In the genomic region with DNA sequence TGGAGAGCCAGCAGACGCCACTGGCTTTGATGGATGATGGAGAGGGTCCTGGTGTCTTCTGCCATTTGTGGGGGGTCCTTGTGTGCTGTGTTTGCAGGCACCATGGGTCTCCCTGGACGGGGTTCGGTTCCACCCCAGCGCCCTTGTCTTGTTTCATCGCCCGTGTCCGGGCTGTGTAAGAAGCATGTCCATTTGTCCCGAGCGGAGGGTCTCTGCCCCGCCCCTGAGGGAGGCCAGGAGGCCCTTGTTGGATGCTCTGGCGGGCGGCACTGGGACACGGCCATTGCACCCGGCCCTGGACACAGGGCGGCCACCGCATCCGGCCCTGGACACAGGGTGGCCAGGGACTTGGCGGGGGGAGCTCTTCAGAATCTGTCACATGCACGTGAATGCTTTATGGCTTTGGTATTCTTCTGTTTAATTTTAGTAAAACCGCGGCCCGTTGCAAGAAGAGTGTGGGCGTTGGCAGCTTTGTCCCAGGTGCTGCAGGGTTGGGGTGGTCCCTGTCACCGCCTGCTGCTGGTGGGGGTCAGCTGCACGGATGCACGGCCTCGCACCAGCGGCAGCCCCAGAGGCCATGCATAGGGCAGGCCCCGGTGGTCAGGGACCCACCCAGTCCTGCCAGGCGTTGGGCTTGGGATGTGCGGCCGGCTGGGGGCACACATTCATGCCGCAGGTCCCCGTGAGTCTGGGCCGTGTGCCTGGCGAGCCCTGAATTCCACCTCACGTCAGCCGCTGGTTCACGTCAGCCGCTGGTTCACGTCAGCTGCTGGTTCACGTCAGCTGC, we compare ENCODE assay signal across 10 cellular contexts. TPM values are rescaled to one million over a fixed set of nuclear protein-coding genes. Genes with fewer than 3 reads are reported as not detected.
DNase-seq lines count a peak whose midpoint lies in the region; ATAC-seq, FAIRE-seq and TF ChIP-seq lines count a peak whose summit lies in the region.
"Had no signal": no experiment of that assay in that cellular context is flagged by ENCODE, and none has a peak within 500 bp of the region (broad histone marks: within the 10 kb centered on the region; RNA-seq: fewer than 3 reads in every experiment).

No MANE protein-coding gene starts in this region.

- H3K27me3 Mint-ChIP-seq in activated T-cell treated with anti-CD3 and anti-CD28 coated beads, Interleukin-2, amount 50 U/mL, for 4 hours (ENCODE audit: low read depth) = no peaks in the 10 kb centered on the region
- H3K27me3 Mint-ChIP-seq in T-cell = no peaks in the 10 kb centered on the region

- H3K9ac ChIP-seq in kidney (ENCODE audit: low read length in 2 of 2) = peak overlapping the region in 1 of 2 donors; percentile 55

- no peak for ATAC-seq in activated T-cell treated with anti-CD3 and anti-CD28 coated beads, Interleukin-2, amount 50 U/mL, for 4 hours
- ATAC-seq in T-cell (replicated peaks in 1 of 4) = no peak

- TF ChIP-seq POLR2A in stomach (IDR thresholded peaks at IDR 0.05) = no peak

- TF ChIP-seq EP300 in stomach (IDR thresholded peaks at IDR 0.05) = no peak

- H3K27ac ChIP-seq in kidney (ENCODE audit: low read depth in 2 of 2, low read length in 2 of 2) (peak overlapping the region; percentile 79 to 91), stomach (peak overlapping the region in 3 of 5 donors; percentile 52 to 70 (median 62)), ascending aorta (no peak overlapping the region)

- H3K4me1 ChIP-seq in kidney (ENCODE audit: control insufficient read depth in 1 of 2, insufficient read depth in 1 of 2, low read depth in 1 of 2, low read length in 2 of 2) (peaks cover 20 to 25% of the 10 kb centered on the region in 2 donors), stomach (peaks cover 18 to 46% (median 28%) of the 10 kb centered on the region in 4 donors), ascending aorta (no peaks in the 10 kb centered on the region)

- H3K36me3 Mint-ChIP-seq in activated T-cell treated with anti-CD3 and anti-CD28 coated beads, Interleukin-2, amount 50 U/mL, for 4 hours (ENCODE audit: insufficient read depth) = peaks cover 7% of the 10 kb centered on the region
- peaks cover 7% of the 10 kb centered on the region for H3K36me3 Mint-ChIP-seq in T-cell

- intact Hi-C loops in kidney (cut with DNase I) (no loop called here), stomach (cut with DNase I; ENCODE audit: low total_unique reads) (no loop called here), ascending aorta (cut with DNase I) (no loop called here)

- H3K4me1 Mint-ChIP-seq in activated T-cell treated with anti-CD3 and anti-CD28 coated beads, Interleukin-2, amount 50 U/mL, for 4 hours (ENCODE audit: low read depth) = peaks cover 72% of the 10 kb centered on the region
- H3K4me1 Mint-ChIP-seq in T-cell = peaks cover 72 to 77% (median 75%) of the 10 kb centered on the region in 3 donors

- 90 to 92% (median 91%) methylated on average over 24 to 42 of the region's 42 CpGs for WGBS in stomach, 5 donors

- no peaks in the 10 kb centered on the region for H3K9me3 Mint-ChIP-seq in activated T-cell treated with anti-CD3 and anti-CD28 coated beads, Interleukin-2, amount 50 U/mL, for 4 hours
- H3K9me3 Mint-ChIP-seq in T-cell = no peaks in the 10 kb centered on the region

- H3K36me3 ChIP-seq in kidney (ENCODE audit: control insufficient read depth in 1 of 2, insufficient read depth in 2 of 2, low read length in 2 of 2) (no peaks in the 10 kb centered on the region), stomach (no peaks in the 10 kb centered on the region), ascending aorta (no peaks in the 10 kb centered on the region)

- H3K9me3 ChIP-seq in kidney (ENCODE audit: control insufficient read depth in 1 of 2, low read length in 2 of 2) = no peaks in the 10 kb centered on the region
- no peaks in the 10 kb centered on the region for H3K9me3 ChIP-seq in stomach
- H3K9me3 ChIP-seq in ascending aorta = no peaks in the 10 kb centered on the region
- H3K9me3 ChIP-seq: body of pancreas had no signal

- peak overlapping the region in 1 of 2 donors; percentile 29 for H3K4me3 ChIP-seq in kidney (ENCODE audit: low read length in 2 of 2)
- no peak overlapping the region for H3K4me3 ChIP-seq in stomach
- no peak overlapping the region for H3K4me3 ChIP-seq in ascending aorta
- H3K4me3 ChIP-seq: body of pancreas had no signal

- no peak for DNase-seq in activated T-cell treated with anti-CD3 and anti-CD28 coated beads, Interleukin-2, amount 50 U/mL, for 4 hours
- no peak for DNase-seq in activated T-cell treated with anti-CD3 and anti-CD28 coated beads, Interleukin-2, amount 50 U/mL, for 48 hours
- DNase-seq in T-cell (no peak), kidney (peak; percentile 80), stomach (no peak), NCI-H526 (lab: John Stamatoyannopoulos, UW) (no peak), ascending aorta (ENCODE audit: low spot score in 2 of 2) (no peak), NCI-H146 (lab: John Stamatoyannopoulos, UW) (no peak)
- DNase-seq: NCI-H1436 had no signal

- POLR2A ChIA-PET in T-cell (lab: Charles Lee) = interaction anchor here in 1 of 2 donors (0.6 to 1.7 kb wide), 2 partner anchors 22 to 24 kb away, joined by 3 to 6 read pairs; no protein-coding TSS in a partner anchor

- TF ChIP-seq CTCF in kidney (IDR thresholded peaks at IDR 0.05; ENCODE audit: borderline replicate concordance, extremely low read depth, insufficient read depth) (no peak), stomach (IDR thresholded peaks at IDR 0.05) (no peak), ascending aorta (IDR thresholded peaks at IDR 0.05) (no peak)

- peak overlapping the region; percentile 93 to 95 for H3K27ac Mint-ChIP-seq in T-cell

- CTCF ChIA-PET in T-cell (lab: Charles Lee) = no interaction called here

- H3K27me3 ChIP-seq in stomach (no peaks in the 10 kb centered on the region), ascending aorta (no peaks in the 10 kb centered on the region)
- H3K27me3 ChIP-seq: body of pancreas had no signal

- no peak for FAIRE-seq in kidney (lab: Jason Lieb, UNC)

- peak overlapping the region; percentile 79 for H3K4me3 Mint-ChIP-seq in activated T-cell treated with anti-CD3 and anti-CD28 coated beads, Interleukin-2, amount 50 U/mL, for 4 hours
- peak overlapping the region; percentile 79 to 90 (median 85) for H3K4me3 Mint-ChIP-seq in T-cell

RNA-seq across cellular contexts. Expression of a gene that starts 21.0 kb away (rescaled TPM):
- not detected for total RNA-seq in activated T-cell treated with anti-CD3 and anti-CD28 coated beads, Interleukin-2, amount 50 U/mL, for 4 hours
- not detected for total RNA-seq in T-cell
- 0.25 TPM for total RNA-seq in kidney
- polyA plus RNA-seq in kidney (ENCODE audit: insufficient read depth, low read depth, low replicate concordance) = 0.30 TPM
- total RNA-seq in stomach = not detected
- 1 to 10 TPM in 1 of 3 donors, not detected in 2; 9.5 TPM for polyA plus RNA-seq in stomach
- total RNA-seq in ascending aorta = not detected
- total RNA-seq: body of pancreas had no signal

Comparison
In these comparisons a context has a peak if more than half of its experiments do, and no peak if none do; other contexts are left out.
1. H3K27ac ChIP-seq: peak in kidney (2 of 2) and stomach (3 of 5); none in ascending aorta (0 of 2).